In genomic region chr16:22642689-22643088, GRCh38 we compare ENCODE assay signal across 3 cellular contexts.
A peak's percentile ranks its signal among the peaks of the same experiment; 100 is the strongest.
TF ChIP-seq lines count a peak whose summit lies in the region.

No MANE protein-coding gene starts in this region.

TF ChIP-seq in HepG2, 621 proteins besides CTCF, POLR2A, EP300 and RAD21:
- 0 out of 2 replicates have a peak, but pooled peaks have one; percentile 48 for TF ChIP-seq CENPT (CRISPR knock-in tag; IDR thresholded peaks at IDR 0.05; ENCODE audit: low read depth)
- no peak for TF ChIP-seq ZNF790 (CRISPR knock-in tag; IDR thresholded peaks at IDR 0.05; ENCODE audit: borderline replicate concordance)
- 0 out of 2 replicates have a peak, but pooled peaks have one; percentile 23 for TF ChIP-seq JUND (CRISPR knock-in tag; IDR thresholded peaks at IDR 0.05)
- 0 out of 2 replicates have a peak, but pooled peaks have one; percentile 73 for TF ChIP-seq ZNF737 (CRISPR knock-in tag; IDR thresholded peaks at IDR 0.05; ENCODE audit: borderline replicate concordance)
- TF ChIP-seq, protein P1, sequence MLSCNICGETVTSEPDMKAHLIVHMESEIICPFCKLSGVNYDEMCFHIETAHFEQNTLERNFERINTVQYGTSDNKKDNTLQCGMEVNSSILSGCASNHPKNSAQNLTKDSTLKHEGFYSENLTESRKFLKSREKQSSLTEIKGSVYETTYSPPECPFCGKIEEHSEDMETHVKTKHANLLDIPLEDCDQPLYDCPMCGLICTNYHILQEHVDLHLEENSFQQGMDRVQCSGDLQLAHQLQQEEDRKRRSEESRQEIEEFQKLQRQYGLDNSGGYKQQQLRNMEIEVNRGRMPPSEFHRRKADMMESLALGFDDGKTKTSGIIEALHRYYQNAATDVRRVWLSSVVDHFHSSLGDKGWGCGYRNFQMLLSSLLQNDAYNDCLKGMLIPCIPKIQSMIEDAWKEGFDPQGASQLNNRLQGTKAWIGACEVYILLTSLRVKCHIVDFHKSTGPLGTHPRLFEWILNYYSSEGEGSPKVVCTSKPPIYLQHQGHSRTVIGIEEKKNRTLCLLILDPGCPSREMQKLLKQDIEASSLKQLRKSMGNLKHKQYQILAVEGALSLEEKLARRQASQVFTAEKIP (CRISPR knock-in tag; IDR thresholded peaks at IDR 0.05; ENCODE audit: borderline replicate concordance): 0 out of 2 replicates have a peak, but pooled peaks have one; percentile 39
- TF ChIP-seq KLF9 (CRISPR knock-in tag; IDR thresholded peaks at IDR 0.05; ENCODE audit: low read depth): no peak

TF ChIP-seq in GM23338, 12 proteins besides CTCF, POLR2A, EP300 and RAD21 (continues in another document):
- TF ChIP-seq STAT1 (IDR thresholded peaks at IDR 0.05; ENCODE audit: unreplicated experiment) (no peak), POLR2AphosphoS5 (IDR thresholded peaks at IDR 0.05; ENCODE audit: low read depth) (no peak), EZH2phosphoT487 (IDR thresholded peaks at IDR 0.05; ENCODE audit: unreplicated experiment) (no peak), EZH2 (IDR thresholded peaks at IDR 0.05; ENCODE audit: low read depth, unreplicated experiment) (no peak), REST (IDR thresholded peaks at IDR 0.05; ENCODE audit: unreplicated experiment) (no peak), JUNB (IDR thresholded peaks at IDR 0.05; ENCODE audit: unreplicated experiment) (no peak), ZNF114 (CRISPR knock-in tag; IDR thresholded peaks at IDR 0.05) (no peak), ZNF331 (CRISPR knock-in tag; IDR thresholded peaks at IDR 0.05; ENCODE audit: low read depth) (no peak), NANOG (IDR thresholded peaks at IDR 0.05; ENCODE audit: borderline replicate concordance) (no peak), CREB1 (CRISPR knock-in tag; IDR thresholded peaks at IDR 0.05; ENCODE audit: low read depth) (no peak)
- TF ChIP-seq, protein P2, sequence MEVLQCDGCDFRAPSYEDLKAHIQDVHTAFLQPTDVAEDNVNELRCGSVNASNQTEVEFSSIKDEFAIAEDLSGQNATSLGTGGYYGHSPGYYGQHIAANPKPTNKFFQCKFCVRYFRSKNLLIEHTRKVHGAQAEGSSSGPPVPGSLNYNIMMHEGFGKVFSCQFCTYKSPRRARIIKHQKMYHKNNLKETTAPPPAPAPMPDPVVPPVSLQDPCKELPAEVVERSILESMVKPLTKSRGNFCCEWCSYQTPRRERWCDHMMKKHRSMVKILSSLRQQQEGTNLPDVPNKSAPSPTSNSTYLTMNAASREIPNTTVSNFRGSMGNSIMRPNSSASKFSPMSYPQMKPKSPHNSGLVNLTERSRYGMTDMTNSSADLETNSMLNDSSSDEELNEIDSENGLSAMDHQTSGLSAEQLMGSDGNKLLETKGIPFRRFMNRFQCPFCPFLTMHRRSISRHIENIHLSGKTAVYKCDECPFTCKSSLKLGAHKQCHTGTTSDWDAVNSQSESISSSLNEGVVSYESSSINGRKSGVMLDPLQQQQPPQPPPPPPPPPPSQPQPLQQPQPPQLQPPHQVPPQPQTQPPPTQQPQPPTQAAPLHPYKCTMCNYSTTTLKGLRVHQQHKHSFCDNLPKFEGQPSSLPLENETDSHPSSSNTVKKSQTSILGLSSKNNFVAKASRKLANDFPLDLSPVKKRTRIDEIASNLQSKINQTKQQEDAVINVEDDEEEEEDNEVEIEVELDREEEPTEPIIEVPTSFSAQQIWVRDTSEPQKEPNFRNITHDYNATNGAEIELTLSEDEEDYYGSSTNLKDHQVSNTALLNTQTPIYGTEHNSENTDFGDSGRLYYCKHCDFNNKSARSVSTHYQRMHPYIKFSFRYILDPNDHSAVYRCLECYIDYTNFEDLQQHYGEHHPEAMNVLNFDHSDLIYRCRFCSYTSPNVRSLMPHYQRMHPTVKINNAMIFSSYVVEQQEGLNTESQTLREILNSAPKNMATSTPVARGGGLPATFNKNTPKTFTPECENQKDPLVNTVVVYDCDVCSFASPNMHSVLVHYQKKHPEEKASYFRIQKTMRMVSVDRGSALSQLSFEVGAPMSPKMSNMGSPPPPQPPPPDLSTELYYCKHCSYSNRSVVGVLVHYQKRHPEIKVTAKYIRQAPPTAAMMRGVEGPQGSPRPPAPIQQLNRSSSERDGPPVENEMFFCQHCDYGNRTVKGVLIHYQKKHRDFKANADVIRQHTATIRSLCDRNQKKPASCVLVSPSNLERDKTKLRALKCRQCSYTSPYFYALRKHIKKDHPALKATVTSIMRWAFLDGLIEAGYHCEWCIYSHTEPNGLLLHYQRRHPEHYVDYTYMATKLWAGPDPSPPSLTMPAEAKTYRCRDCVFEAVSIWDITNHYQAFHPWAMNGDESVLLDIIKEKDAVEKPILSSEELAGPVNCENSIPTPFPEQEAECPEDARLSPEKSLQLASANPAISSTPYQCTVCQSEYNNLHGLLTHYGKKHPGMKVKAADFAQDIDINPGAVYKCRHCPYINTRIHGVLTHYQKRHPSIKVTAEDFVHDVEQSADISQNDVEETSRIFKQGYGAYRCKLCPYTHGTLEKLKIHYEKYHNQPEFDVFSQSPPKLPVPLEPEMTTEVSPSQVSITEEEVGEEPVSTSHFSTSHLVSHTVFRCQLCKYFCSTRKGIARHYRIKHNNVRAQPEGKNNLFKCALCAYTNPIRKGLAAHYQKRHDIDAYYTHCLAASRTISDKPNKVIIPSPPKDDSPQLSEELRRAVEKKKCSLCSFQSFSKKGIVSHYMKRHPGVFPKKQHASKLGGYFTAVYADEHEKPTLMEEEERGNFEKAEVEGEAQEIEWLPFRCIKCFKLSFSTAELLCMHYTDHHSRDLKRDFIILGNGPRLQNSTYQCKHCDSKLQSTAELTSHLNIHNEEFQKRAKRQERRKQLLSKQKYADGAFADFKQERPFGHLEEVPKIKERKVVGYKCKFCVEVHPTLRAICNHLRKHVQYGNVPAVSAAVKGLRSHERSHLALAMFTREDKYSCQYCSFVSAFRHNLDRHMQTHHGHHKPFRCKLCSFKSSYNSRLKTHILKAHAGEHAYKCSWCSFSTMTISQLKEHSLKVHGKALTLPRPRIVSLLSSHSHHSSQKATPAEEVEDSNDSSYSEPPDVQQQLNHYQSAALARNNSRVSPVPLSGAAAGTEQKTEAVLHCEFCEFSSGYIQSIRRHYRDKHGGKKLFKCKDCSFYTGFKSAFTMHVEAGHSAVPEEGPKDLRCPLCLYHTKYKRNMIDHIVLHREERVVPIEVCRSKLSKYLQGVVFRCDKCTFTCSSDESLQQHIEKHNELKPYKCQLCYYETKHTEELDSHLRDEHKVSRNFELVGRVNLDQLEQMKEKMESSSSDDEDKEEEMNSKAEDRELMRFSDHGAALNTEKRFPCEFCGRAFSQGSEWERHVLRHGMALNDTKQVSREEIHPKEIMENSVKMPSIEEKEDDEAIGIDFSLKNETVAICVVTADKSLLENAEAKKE (CRISPR knock-in tag; IDR thresholded peaks at IDR 0.05): no peak

TF ChIP-seq in H1, 55 proteins besides CTCF, POLR2A, EP300 and RAD21:
- TF ChIP-seq RBBP5 (IDR thresholded peaks at IDR 0.05; ENCODE audit: borderline replicate concordance, low read depth, low read length): no peak
- TF ChIP-seq USF2 (IDR thresholded peaks at IDR 0.05; ENCODE audit: low read length): no peak
- TF ChIP-seq CBX8 (IDR thresholded peaks at IDR 0.05; ENCODE audit: borderline replicate concordance, low read depth, low read length): no peak
- no peak for TF ChIP-seq SP4 (IDR thresholded peaks at IDR 0.05; ENCODE audit: low read length)
- no peak for TF ChIP-seq POLR2AphosphoS5 (IDR thresholded peaks at IDR 0.05; ENCODE audit: low read depth, low read length)
- no peak for TF ChIP-seq SIRT6 (IDR thresholded peaks at IDR 0.05; ENCODE audit: low read length)
- TF ChIP-seq JUN (IDR thresholded peaks at IDR 0.05; ENCODE audit: low read depth, low read length): no peak
- no peak for TF ChIP-seq TAF1 (IDR thresholded peaks at IDR 0.05; ENCODE audit: low read depth, low read length)
- TF ChIP-seq RFX5 (IDR thresholded peaks at IDR 0.05; ENCODE audit: borderline replicate concordance, low read depth, low read length): no peak
- no peak for TF ChIP-seq PHF8 (conservative IDR thresholded peaks at IDR 0.05; ENCODE audit: low read depth, low read length)
- TF ChIP-seq TBP (IDR thresholded peaks at IDR 0.05; ENCODE audit: low read depth, low read length): no peak
